In the genomic region with DNA sequence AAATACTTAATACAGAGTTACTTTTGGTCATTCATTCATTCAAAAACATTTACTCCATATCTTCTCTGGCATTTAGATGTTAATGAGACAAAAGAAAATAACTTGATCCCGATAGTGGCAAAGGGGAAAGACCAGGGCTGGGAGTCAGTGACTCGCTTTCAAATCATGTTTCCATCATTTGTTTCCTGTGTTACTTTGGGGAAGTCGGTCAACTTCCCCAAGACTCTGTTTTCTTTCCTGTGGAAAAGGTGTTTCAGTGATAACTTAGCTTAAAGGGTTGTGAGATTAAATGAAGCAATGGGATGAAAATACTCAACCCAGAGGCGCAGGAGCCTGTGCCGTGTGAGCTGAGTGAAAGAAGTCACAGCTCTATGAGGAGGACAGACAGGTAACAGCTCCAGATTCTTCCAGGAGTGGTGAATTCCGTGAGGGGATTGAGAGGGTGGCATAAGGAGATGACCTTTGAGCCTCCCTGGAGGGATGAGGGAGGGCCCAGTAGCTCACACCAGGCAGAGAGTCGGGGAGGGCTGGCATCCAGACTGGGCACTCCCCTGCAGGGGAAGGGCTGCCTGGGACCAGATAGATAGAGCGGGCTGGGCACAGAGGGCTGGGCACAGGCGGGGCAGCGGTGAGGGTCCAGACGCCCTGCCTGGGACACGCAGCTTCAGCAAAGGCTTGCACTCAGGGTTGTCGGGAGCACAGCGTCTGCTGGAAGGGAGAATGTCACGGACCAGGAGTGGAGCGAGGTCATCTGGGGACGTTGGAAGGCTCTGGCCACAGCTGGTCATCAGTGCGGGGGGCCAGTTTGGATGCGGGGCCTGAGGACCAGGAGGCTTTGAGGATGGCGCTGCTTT, we compare ENCODE assay signal across 14 cellular contexts.
A peak's percentile ranks its signal among the peaks of the same experiment; 100 is the strongest.
DNase-seq lines count a peak whose midpoint lies in the region; ATAC-seq and TF ChIP-seq lines count a peak whose summit lies in the region.
"Had no signal": no experiment of that assay in that cellular context is flagged by ENCODE, and none has a peak within 500 bp of the region (broad histone marks: within the 10 kb centered on the region; RNA-seq: fewer than 3 reads in every experiment).

No MANE protein-coding gene starts in this region.

- DNase-seq in AG08396 (ENCODE audit: low spot score) (peak; percentile 36), HT-29 (ENCODE audit: low spot score) (peak; percentile 6), mucosa of descending colon (peak in 2 of 3 donors; percentile 16 to 46), retina (no peak)
- DNase-seq: C1 segment of cervical spinal cord, hippocampal formation, NCI-H146, NCI-H510A, psoas muscle, RPMI8226 had no signal

- H3K36me3 ChIP-seq in duodenal mucosa (ENCODE audit: control insufficient read depth in 1 of 2, insufficient read depth in 2 of 2, low read length in 2 of 2), result peaks cover 0 to 8% of the 10 kb centered on the region in 2 donors
- no peaks in the 10 kb centered on the region for H3K36me3 ChIP-seq in mucosa of descending colon (ENCODE audit: low read depth)

- H3K4me3 ChIP-seq in duodenal mucosa (ENCODE audit: low read depth in 1 of 2, low read length in 2 of 2) (peak overlapping the region; percentile 34 to 36), mucosa of descending colon (no peak overlapping the region)
- H3K4me3 ChIP-seq: psoas muscle had no signal

- no peaks in the 10 kb centered on the region for H3K27me3 ChIP-seq in duodenal mucosa (ENCODE audit: control insufficient read depth in 1 of 2, insufficient read depth in 2 of 2, low read length in 2 of 2)

- H3K4me1 ChIP-seq in duodenal mucosa (ENCODE audit: control insufficient read depth in 1 of 2, insufficient read depth in 2 of 2, low read length in 2 of 2), result peaks cover 9 to 10% of the 10 kb centered on the region in 2 donors
- no peaks in the 10 kb centered on the region for H3K4me1 ChIP-seq in mucosa of descending colon (ENCODE audit: low read depth)

- ATAC-seq in mucosa of descending colon, result peak; percentile 75
- no peak for ATAC-seq in GM21737 (IDR thresholded peaks at IDR 0.05; ENCODE audit: unreplicated experiment)
- ATAC-seq in HG02970 (IDR thresholded peaks at IDR 0.05; ENCODE audit: low FRiP score, unreplicated experiment), result no peak
- no peak for ATAC-seq in GM19328 (IDR thresholded peaks at IDR 0.05; ENCODE audit: unreplicated experiment)

- H3K9me3 ChIP-seq in duodenal mucosa (ENCODE audit: control insufficient read depth in 1 of 2, low read length in 2 of 2) (no peaks in the 10 kb centered on the region), mucosa of descending colon (no peaks in the 10 kb centered on the region)
- H3K9me3 ChIP-seq: psoas muscle had no signal

- intact Hi-C loops in mucosa of descending colon (cut with DNase I, micrococcal nuclease), result no loop called here

- peak overlapping the region in 1 of 2 donors; percentile 28 for H3K9ac ChIP-seq in duodenal mucosa (ENCODE audit: low read depth in 1 of 2, low read length in 2 of 2)

- TF ChIP-seq CTCF in mucosa of descending colon (IDR thresholded peaks at IDR 0.05), result no peak

- H3K27ac ChIP-seq in duodenal mucosa (ENCODE audit: low read depth, low read length), result no peak overlapping the region
- H3K27ac ChIP-seq: psoas muscle had no signal
